13 cellular contexts compared by ENCODE assay signal in the genomic region with DNA sequence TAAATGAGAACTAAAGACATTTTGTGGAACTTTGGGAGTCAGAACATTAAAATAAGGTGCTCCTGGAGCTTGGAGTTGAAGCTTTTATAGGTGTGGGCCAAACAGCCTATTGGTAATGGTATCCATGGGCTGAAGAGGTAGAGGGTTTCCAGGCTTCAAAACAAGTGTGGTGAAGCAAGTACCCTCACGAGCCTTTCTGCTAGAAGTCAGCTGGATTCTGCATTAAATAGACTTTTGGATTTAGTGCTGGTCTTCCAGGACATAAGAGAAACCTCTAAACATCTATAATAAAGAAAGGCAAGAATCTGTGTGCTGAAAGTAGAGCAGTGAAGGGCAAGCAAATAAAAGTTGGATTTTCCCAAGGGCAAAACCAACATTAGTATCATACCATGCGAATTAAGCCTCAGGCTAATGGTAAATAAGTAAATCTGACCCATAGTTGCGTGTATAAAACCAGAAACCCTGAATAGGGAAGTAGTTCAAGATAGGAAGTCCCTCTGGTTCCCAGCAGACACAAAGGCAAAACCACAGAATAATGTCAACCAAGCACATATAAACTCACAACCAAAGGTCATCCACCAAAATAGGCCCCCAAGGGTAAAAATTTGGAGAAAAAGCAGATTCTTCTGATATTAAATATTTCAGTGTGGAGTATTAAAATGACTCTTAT.
A peak's percentile ranks its signal among the peaks of the same experiment; 100 is the strongest.
DNase-seq lines count a peak whose midpoint lies in the region; ATAC-seq, FAIRE-seq and TF ChIP-seq lines count a peak whose summit lies in the region.
"Had no signal": no experiment of that assay in that cellular context is flagged by ENCODE, and none has a peak within 500 bp of the region (broad histone marks: within the 10 kb centered on the region; RNA-seq: fewer than 3 reads in every experiment).

No MANE protein-coding gene starts in this region.

- FAIRE-seq in GM12891 (lab: Jason Lieb, UNC) (no peak), GM12892 (lab: Jason Lieb, UNC) (no peak)

- peaks cover 30% of the 10 kb centered on the region for H3K4me1 Mint-ChIP-seq in dendritic cell treated with granulocyte-macrophage colony-stimulating factor and Interleukin-4, amounts not matched to agents 40 ng/mL and 50 ng/mL, for 4 days (ENCODE audit: low read depth)

- peaks cover 8% of the 10 kb centered on the region for H3K9me3 Mint-ChIP-seq in dendritic cell treated with granulocyte-macrophage colony-stimulating factor and Interleukin-4, amounts not matched to agents 40 ng/mL and 50 ng/mL, for 4 days
- H3K9me3 Mint-ChIP-seq: activated T-helper 17 cell treated with anti-CD3 and anti-CD28 coated beads, Interleukin-2, amount 50 U/mL, for 72 hours had no signal

- peak; percentile 44 for ATAC-seq in GM21737 (IDR thresholded peaks at IDR 0.05; ENCODE audit: unreplicated experiment)
- peak; percentile 68 for ATAC-seq in HG03565 (IDR thresholded peaks at IDR 0.05; ENCODE audit: unreplicated experiment)
- no peak for ATAC-seq in HG03095 (IDR thresholded peaks at IDR 0.05; ENCODE audit: unreplicated experiment)
- ATAC-seq: activated T-helper 17 cell treated with anti-CD3 and anti-CD28 coated beads, Interleukin-2, amount 50 U/mL, for 72 hours; sciatic nerve had no signal

- H3K27ac Mint-ChIP-seq in dendritic cell treated with granulocyte-macrophage colony-stimulating factor and Interleukin-4, amounts not matched to agents 40 ng/mL and 50 ng/mL, for 4 days, result peak overlapping the region; percentile 69
- H3K27ac Mint-ChIP-seq: activated T-helper 17 cell treated with anti-CD3 and anti-CD28 coated beads, Interleukin-2, amount 50 U/mL, for 72 hours had no signal

- H3K36me3 Mint-ChIP-seq in dendritic cell treated with granulocyte-macrophage colony-stimulating factor and Interleukin-4, amounts not matched to agents 40 ng/mL and 50 ng/mL, for 4 days (ENCODE audit: low read depth), result peaks cover 5% of the 10 kb centered on the region

- DNase-seq in GM12891 (ENCODE audit: insufficient read length, low spot score) (no peak), cerebellar cortex (ENCODE audit: low spot score) (no peak), GM12892 (ENCODE audit: insufficient read length) (no peak), COLO668 (lab: John Stamatoyannopoulos, UW; ENCODE audit: unreplicated experiment) (no peak)
- DNase-seq: activated CD4-positive, alpha-beta T cell treated with anti-CD3 and anti-CD28 coated beads for 4 hours; GDM1; NCI-H2171 treated with DMSO at 0.1 percent for 48 hours had no signal

- TF ChIP-seq POLR2A in GM12891 (IDR thresholded peaks at IDR 0.05; ENCODE audit: low read depth, low read length) (no peak), GM12892 (IDR thresholded peaks at IDR 0.05; ENCODE audit: low read depth, low read length) (no peak)

- no peak overlapping the region for H3K4me3 Mint-ChIP-seq in dendritic cell treated with granulocyte-macrophage colony-stimulating factor and Interleukin-4, amounts not matched to agents 40 ng/mL and 50 ng/mL, for 4 days
- H3K4me3 Mint-ChIP-seq: activated T-helper 17 cell treated with anti-CD3 and anti-CD28 coated beads, Interleukin-2, amount 50 U/mL, for 72 hours had no signal

- intact Hi-C loops in dendritic cell treated with granulocyte-macrophage colony-stimulating factor and Interleukin-4, amounts not matched to agents 40 ng/mL and 50 ng/mL, for 4 days (cut with micrococcal nuclease), result loop anchor here (10.0 kb wide), 1 partner anchor 313 kb away; no protein-coding TSS in a partner anchor

- peaks cover 8% of the 10 kb centered on the region for H3K27me3 Mint-ChIP-seq in dendritic cell treated with granulocyte-macrophage colony-stimulating factor and Interleukin-4, amounts not matched to agents 40 ng/mL and 50 ng/mL, for 4 days
- H3K27me3 Mint-ChIP-seq: activated T-helper 17 cell treated with anti-CD3 and anti-CD28 coated beads, Interleukin-2, amount 50 U/mL, for 72 hours had no signal

TF ChIP-seq in GM12891, 5 proteins besides CTCF, POLR2A, EP300 and RAD21:
- TF ChIP-seq POU2F2 (IDR thresholded peaks at IDR 0.05; ENCODE audit: low read depth, low read length) (no peak), SPI1 (IDR thresholded peaks at IDR 0.05; ENCODE audit: low read depth, low read length) (peak; percentile 20; the same call in 1 of the 2 replicates)
TF ChIP-seq in GM12891: peak in this region for 1.
